Comparison of ENCODE assay signal across 19 cellular contexts in the genomic region with DNA sequence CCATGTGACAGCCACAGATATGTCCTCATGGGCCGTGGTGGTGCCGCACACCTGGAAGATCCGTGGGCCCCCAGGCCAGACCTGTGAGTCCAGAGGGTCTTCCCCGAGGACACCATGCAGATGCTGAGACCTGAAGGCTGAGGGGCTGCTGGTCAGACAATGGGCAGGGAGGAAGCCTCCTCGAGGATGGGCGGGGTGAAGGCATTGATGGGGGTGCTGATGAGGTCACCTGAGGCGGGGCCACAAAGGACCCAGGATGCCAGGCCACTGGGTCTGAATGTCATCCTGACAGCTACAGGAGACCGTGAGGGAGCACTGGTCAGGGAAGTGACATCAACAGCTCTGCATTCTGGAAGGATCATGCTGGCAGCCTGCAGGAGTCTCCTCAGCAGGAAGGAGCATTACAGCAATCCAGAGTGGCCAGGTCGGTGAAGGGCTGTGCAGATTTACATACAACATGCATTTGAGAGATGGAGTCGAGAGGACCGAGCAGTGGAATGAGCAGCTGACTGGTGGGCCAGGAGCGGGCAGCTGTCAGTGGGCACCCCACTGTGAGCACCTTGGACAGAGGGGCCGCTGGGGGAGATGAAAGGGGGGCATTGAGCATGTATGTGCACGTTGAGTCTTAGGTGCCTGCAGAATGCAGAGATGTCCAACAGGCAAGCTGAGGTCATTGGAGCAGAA.
A peak's percentile ranks its signal among the peaks of the same experiment; 100 is the strongest.
DNase-seq lines count a peak whose midpoint lies in the region; ATAC-seq, FAIRE-seq and TF ChIP-seq lines count a peak whose summit lies in the region.
"Had no signal": no experiment of that assay in that cellular context is flagged by ENCODE, and none has a peak within 500 bp of the region (broad histone marks: within the 10 kb centered on the region; RNA-seq: fewer than 3 reads in every experiment).

No MANE protein-coding gene starts in this region.

- peak overlapping the region; percentile 91 for H3K14ac ChIP-seq in neuronal stem cell (ENCODE audit: low read length)

- H3K27me3 ChIP-seq in RWPE2 (ENCODE audit: insufficient read depth, poor library complexity, severe bottlenecking) (no peaks in the 10 kb centered on the region), neuronal stem cell (ENCODE audit: control insufficient read depth in 3 of 3, insufficient read depth in 3 of 3, low read depth in 1 of 3, low read length in 3 of 3) (no peaks in the 10 kb centered on the region)
- H3K27me3 ChIP-seq: BLaER1 had no signal

- no peak overlapping the region for H3K4me3 ChIP-seq in RWPE2 (ENCODE audit: severe bottlenecking)
- no peak overlapping the region for H3K4me3 ChIP-seq in neuronal stem cell (ENCODE audit: low read length in 2 of 2)
- H3K4me3 ChIP-seq: BLaER1 had no signal

- H3K9me3 ChIP-seq in RWPE2 (ENCODE audit: severe bottlenecking) (no peaks in the 10 kb centered on the region), neuronal stem cell (replicated peaks in 1 of 2; ENCODE audit: control insufficient read depth in 2 of 2, insufficient read depth in 1 of 2, low read depth in 1 of 2, low read length in 2 of 2) (no peaks in the 10 kb centered on the region)
- H3K9me3 ChIP-seq: BLaER1 had no signal

- no peak for TF ChIP-seq CTCF in RWPE2 (IDR thresholded peaks at IDR 0.05; ENCODE audit: poor library complexity, severe bottlenecking)

- no peaks in the 10 kb centered on the region for H3K79me1 ChIP-seq in neuronal stem cell (ENCODE audit: low read depth, low read length)

- peak; percentile 51 for DNase-seq in Right ventricle myocardium inferior (ENCODE audit: missing footprints)
- DNase-seq in left ventricle myocardium superior = no peak
- peak; percentile 68 for DNase-seq in RWPE2 (ENCODE audit: low spot score)
- DNase-seq in neuronal stem cell (ENCODE audit: low spot score) = no peak
- no peak for DNase-seq in urothelium cell line (ENCODE audit: low spot score)
- no peak for DNase-seq in NCI-H1694 (lab: John Stamatoyannopoulos, UW)
- no peak for DNase-seq in 8988T
- DNase-seq: CD4-positive, CD25-positive, alpha-beta regulatory T cell; DMS153; DND-41; KG1; MM.1S; NCI-H2029 treated with DMSO at 0.1 percent for 48 hours; NK-92 treated with Interleukin-12 subunit alpha and Interleukin-12 subunit beta, amount 100 ng/mL, for 24 hours; PC-3; SHP77 had no signal

- no peak overlapping the region for H4K91ac ChIP-seq in neuronal stem cell (ENCODE audit: low read depth, low read length, poor library complexity)

- no peaks in the 10 kb centered on the region for H3K4me1 ChIP-seq in RWPE2 (ENCODE audit: insufficient read depth, poor library complexity, severe bottlenecking)
- H3K4me1 ChIP-seq in neuronal stem cell (ENCODE audit: control insufficient read depth in 2 of 2, insufficient read depth in 1 of 2, low read depth in 1 of 2, low read length in 2 of 2) = peaks cover 0 to 1% of the 10 kb centered on the region in 2 donors

- H3K27ac ChIP-seq in RWPE2 (ENCODE audit: poor library complexity, severe bottlenecking) = no peak overlapping the region
- H3K27ac ChIP-seq in neuronal stem cell (replicated peaks; ENCODE audit: low read length) = no peak overlapping the region
- H3K27ac ChIP-seq: BLaER1 had no signal

- no peak overlapping the region for H2BK15ac ChIP-seq in neuronal stem cell (ENCODE audit: low read length)

- WGBS in neuronal stem cell (ENCODE audit: extremely low coverage in 2 of 2, insufficient read length in 2 of 2, insufficient replicate concordance in 1 of 2), 2 donors = no CpG with 5 or more reads among the region's 14 CpGs

- no peak overlapping the region for H2BK12ac ChIP-seq in neuronal stem cell (ENCODE audit: low read length)

- H3K4me2 ChIP-seq in neuronal stem cell (ENCODE audit: insufficient read depth, low read length, poor library complexity, severe bottlenecking) = peak overlapping the region; percentile 3
- H3K4me2 ChIP-seq: BLaER1 had no signal

- H2BK5ac ChIP-seq in neuronal stem cell (ENCODE audit: low read length) = no peak overlapping the region

- H2BK120ac ChIP-seq in neuronal stem cell (ENCODE audit: low read depth, low read length) = no peak overlapping the region

- peak overlapping the region; percentile 66 for H3K18ac ChIP-seq in neuronal stem cell (ENCODE audit: low read length)

- no peak overlapping the region for H3K23ac ChIP-seq in neuronal stem cell (ENCODE audit: low read depth, low read length, poor library complexity)

- H4K8ac ChIP-seq in neuronal stem cell (ENCODE audit: low read depth, low read length) = no peak overlapping the region

- no peak overlapping the region for H2AFZ ChIP-seq in neuronal stem cell (ENCODE audit: low read length)

- intact Hi-C loops in Right ventricle myocardium inferior (cut with DNase I) (no loop called here), left ventricle myocardium superior (cut with micrococcal nuclease) (no loop called here)

- FAIRE-seq in urothelium cell line (lab: Jason Lieb, UNC) = peak; percentile 42
- FAIRE-seq: A204.1, H54 had no signal

- H3K4ac ChIP-seq in neuronal stem cell (ENCODE audit: low read length) = no peak overlapping the region

- H3K36me3 ChIP-seq in RWPE2 (ENCODE audit: low read depth) (no peaks in the 10 kb centered on the region), neuronal stem cell (replicated peaks in 1 of 2; ENCODE audit: control insufficient read depth in 2 of 2, insufficient read depth in 2 of 2, low read length in 2 of 2) (no peaks in the 10 kb centered on the region)
- H3K36me3 ChIP-seq: BLaER1 had no signal

- peak overlapping the region; percentile 3 for H3K9ac ChIP-seq in neuronal stem cell (ENCODE audit: low read depth, low read length, poor library complexity)
- H3K9ac ChIP-seq: BLaER1 had no signal

- ATAC-seq in Right ventricle myocardium inferior = no peak
- ATAC-seq in left ventricle myocardium superior = no peak
- ATAC-seq in RWPE2 (ENCODE audit: low read depth) = no peak
- ATAC-seq: PC-3 had no signal

- no peak overlapping the region for H2AK5ac ChIP-seq in neuronal stem cell (ENCODE audit: low read depth, low read length)

Comparison
In these comparisons a context has a peak if more than half of its experiments do, and no peak if none do; other contexts are left out.
1. DNase-seq: peak in Right ventricle myocardium inferior (single experiment) and RWPE2 (single experiment); none in left ventricle myocardium superior (single experiment), neuronal stem cell (single experiment), urothelium cell line (single experiment), NCI-H1694 (single experiment) and 8988T (single experiment).